25 cellular contexts compared by ENCODE assay signal in genomic region chr13:51873419-51873818, GRCh38. TPM values are rescaled to one million over a fixed set of nuclear protein-coding genes. Genes with fewer than 3 reads are reported as not detected.
"Had no signal": no experiment of that assay in that cellular context is flagged by ENCODE, and none has a peak within 500 bp of the region (broad histone marks: within the 10 kb centered on the region; RNA-seq: fewer than 3 reads in every experiment).

No MANE protein-coding gene starts in this region.

- H3K4me3 Mint-ChIP-seq: activated naive CD4-positive, alpha-beta T cell treated with anti-CD3 and anti-CD28 coated beads, Interleukin-2, amount 10 ng/mL, durations not matched to agents 7 days and 5 days; activated naive CD8-positive, alpha-beta T cell treated with anti-CD3 and anti-CD28 coated beads for 36 hours; activated T-helper 17 cell treated with anti-CD3 and anti-CD28 coated beads, Interleukin-2, amount 50 U/mL, for 72 hours; T-helper 17 cell; WTC11 had no signal

- DNase-seq: activated CD4-positive, alpha-beta T cell treated with anti-CD3 and anti-CD28 coated beads for 48 hours; activated CD4-positive, alpha-beta T cell treated with anti-CD3 and anti-CD28 coated beads, Interleukin-2, amount 50 U/mL, for 4 hours; activated CD4-positive, CD25-positive, alpha-beta regulatory T cell treated with anti-CD3 and anti-CD28 coated beads, Interleukin-2, amount 50 U/mL, for 72 hours; activated CD8-positive, alpha-beta memory T cell treated with anti-CD3 and anti-CD28 coated beads for 24 hours; activated gamma-delta T cell; activated naive CD4-positive, alpha-beta T cell treated with anti-CD3 and anti-CD28 coated beads, Interleukin-2, amount 10 ng/mL, durations not matched to agents 7 days and 5 days; activated naive CD8-positive, alpha-beta T cell treated with anti-CD3 and anti-CD28 coated beads for 36 hours; activated T-cell treated with anti-CD3 and anti-CD28 coated beads, Interleukin-2, amount 50 U/mL, for 48 hours; NCI-H1105 treated with DMSO at 0.1 percent for 48 hours; NCI-H146; NCI-H187 treated with DMSO at 0.1 percent for 48 hours; NCI-H2081 treated with DMSO at 0.1 percent for 48 hours; NCI-H2171 treated with DMSO at 0.1 percent for 48 hours; NCI-H345; NCI-H510A; NCI-H526 treated with DMSO at 0.1 percent for 48 hours; NCI-H82; SIG-M5; T-helper 17 cell; T-helper 9 cell had no signal

- H3K9me3 Mint-ChIP-seq: activated naive CD4-positive, alpha-beta T cell treated with anti-CD3 and anti-CD28 coated beads, Interleukin-2, amount 10 ng/mL, durations not matched to agents 7 days and 5 days; activated naive CD8-positive, alpha-beta T cell treated with anti-CD3 and anti-CD28 coated beads for 36 hours; activated T-helper 17 cell treated with anti-CD3 and anti-CD28 coated beads, Interleukin-2, amount 50 U/mL, for 72 hours; WTC11 had no signal

- H3K27me3 Mint-ChIP-seq: activated naive CD8-positive, alpha-beta T cell treated with anti-CD3 and anti-CD28 coated beads for 36 hours had no signal

- H3K27ac Mint-ChIP-seq: activated naive CD4-positive, alpha-beta T cell treated with anti-CD3 and anti-CD28 coated beads, Interleukin-2, amount 10 ng/mL, durations not matched to agents 7 days and 5 days; activated naive CD8-positive, alpha-beta T cell treated with anti-CD3 and anti-CD28 coated beads for 36 hours; activated T-helper 17 cell treated with anti-CD3 and anti-CD28 coated beads, Interleukin-2, amount 50 U/mL, for 72 hours; T-helper 17 cell; WTC11 had no signal

- H3K4me1 Mint-ChIP-seq: activated naive CD4-positive, alpha-beta T cell treated with anti-CD3 and anti-CD28 coated beads, Interleukin-2, amount 10 ng/mL, durations not matched to agents 7 days and 5 days; activated T-helper 17 cell treated with anti-CD3 and anti-CD28 coated beads, Interleukin-2, amount 50 U/mL, for 72 hours; WTC11 had no signal

- H3K36me3 Mint-ChIP-seq: activated naive CD4-positive, alpha-beta T cell treated with anti-CD3 and anti-CD28 coated beads, Interleukin-2, amount 10 ng/mL, durations not matched to agents 7 days and 5 days; activated naive CD8-positive, alpha-beta T cell treated with anti-CD3 and anti-CD28 coated beads for 36 hours; WTC11 had no signal

- ATAC-seq: activated T-helper 17 cell treated with anti-CD3 and anti-CD28 coated beads, Interleukin-2, amount 50 U/mL, for 72 hours; T-helper 17 cell; WTC11 had no signal

RNA-seq across cellular contexts. Expression of gene CCDC70, which starts 11.7 kb away (rescaled TPM):
- total RNA-seq: cardiac septum, OCI-LY7, RPMI7951, T-helper 17 cell, WTC11 had no signal

RNA-seq across cellular contexts. Expression of gene TMEM272, which starts 28.4 kb away (rescaled TPM):
- total RNA-seq: RPMI7951, WTC11 had no signal
